In the genomic region with DNA sequence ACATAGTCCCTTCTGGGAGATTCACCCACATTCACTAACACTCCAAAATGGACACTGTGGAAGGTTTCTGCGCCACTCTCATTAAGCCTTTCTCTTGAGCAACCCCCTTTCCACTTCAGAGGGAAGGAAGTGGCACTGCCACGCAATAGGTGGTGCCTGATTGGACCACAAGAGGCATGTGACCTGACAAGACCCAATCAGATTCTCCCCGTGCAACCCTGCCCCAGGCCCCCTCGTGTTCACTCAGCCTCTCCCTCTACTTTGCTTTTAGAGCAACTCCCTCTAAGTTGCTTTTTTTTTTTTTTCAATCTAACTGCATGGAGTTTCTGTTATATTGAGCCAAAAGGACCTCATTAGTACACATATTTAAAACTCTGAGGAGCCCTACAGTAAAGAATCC, we compare ENCODE assay signal across 22 cellular contexts.
"Had no signal": no experiment of that assay in that cellular context is flagged by ENCODE, and none has a peak within 500 bp of the region (broad histone marks: within the 10 kb centered on the region; RNA-seq: fewer than 3 reads in every experiment).

No MANE protein-coding gene starts in this region.

- H3K9me3 ChIP-seq: adrenal gland, ascending aorta, lower lobe of right lung, uterus had no signal

- DNase-seq: activated CD4-positive, alpha-beta T cell treated with anti-CD3 and anti-CD28 coated beads, Interleukin-2, amount 10 ng/mL, durations not matched to agents 7 days and 5 days; activated CD4-positive, CD25-positive, alpha-beta regulatory T cell treated with anti-CD3 and anti-CD28 coated beads, Interleukin-2, amount 50 U/mL, for 72 hours; activated CD8-positive, alpha-beta T cell treated with anti-CD3 and anti-CD28 coated beads, Interleukin-2, amount 10 ng/mL, durations not matched to agents 7 days and 5 days; activated T-cell treated with anti-CD3 and anti-CD28 coated beads, Interleukin-2, amount 50 U/mL, for 1 hour; adrenal gland; brain microvascular endothelial cell; central memory CD4-positive, alpha-beta T cell; effector memory CD4-positive, alpha-beta T cell; foreskin keratinocyte; lower lobe of right lung; mesendoderm; naive thymus-derived CD4-positive, alpha-beta T cell; sigmoid colon; stimulated activated CD4-positive, alpha-beta T cell treated with anti-CD3 and anti-CD28 coated beads, Interleukin-15, amount 100 ng/mL, for 24 hours; stimulated activated CD8-positive, alpha-beta memory T cell treated with anti-CD3 and anti-CD28 coated beads, Interleukin-4, amount 100 ng/mL, for 48 hours; stimulated activated naive B cell treated with anti-CD40 and anti-IgM and Interleukin-4, amounts not matched to agents 10 μg/mL and 1 μg/mL and 100 μg/mL, for 72 hours; trophoblast cell; uterus had no signal

- ATAC-seq: activated CD8-positive, alpha-beta T cell treated with anti-CD3 and anti-CD28 coated beads, Interleukin-2, amount 10 ng/mL, durations not matched to agents 7 days and 5 days; foreskin keratinocyte; left lobe of liver; lower lobe of right lung; naive thymus-derived CD4-positive, alpha-beta T cell; stimulated activated naive B cell treated with anti-CD40 and anti-IgM and Interleukin-4, amounts not matched to agents 10 μg/mL and 1 μg/mL and 100 μg/mL, for 72 hours had no signal

- H3K36me3 ChIP-seq: adrenal gland, ascending aorta, brain microvascular endothelial cell, lower lobe of right lung, sigmoid colon, uterus had no signal

- H3K4me2 ChIP-seq: smooth muscle cell had no signal

- H3K27ac ChIP-seq: adrenal gland, ascending aorta, brain microvascular endothelial cell, foreskin keratinocyte, lower lobe of right lung, sigmoid colon, uterus, VCaP had no signal

- H3K4me1 ChIP-seq: adrenal gland, ascending aorta, lower lobe of right lung, sigmoid colon, uterus had no signal

- H3K27me3 ChIP-seq: adrenal gland, ascending aorta, brain microvascular endothelial cell, foreskin keratinocyte, sigmoid colon, uterus had no signal

- H3K4me3 ChIP-seq: adrenal gland, ascending aorta, lower lobe of right lung, sigmoid colon, smooth muscle cell, uterus had no signal
